11 cellular contexts compared by ENCODE assay signal in the genomic region with DNA sequence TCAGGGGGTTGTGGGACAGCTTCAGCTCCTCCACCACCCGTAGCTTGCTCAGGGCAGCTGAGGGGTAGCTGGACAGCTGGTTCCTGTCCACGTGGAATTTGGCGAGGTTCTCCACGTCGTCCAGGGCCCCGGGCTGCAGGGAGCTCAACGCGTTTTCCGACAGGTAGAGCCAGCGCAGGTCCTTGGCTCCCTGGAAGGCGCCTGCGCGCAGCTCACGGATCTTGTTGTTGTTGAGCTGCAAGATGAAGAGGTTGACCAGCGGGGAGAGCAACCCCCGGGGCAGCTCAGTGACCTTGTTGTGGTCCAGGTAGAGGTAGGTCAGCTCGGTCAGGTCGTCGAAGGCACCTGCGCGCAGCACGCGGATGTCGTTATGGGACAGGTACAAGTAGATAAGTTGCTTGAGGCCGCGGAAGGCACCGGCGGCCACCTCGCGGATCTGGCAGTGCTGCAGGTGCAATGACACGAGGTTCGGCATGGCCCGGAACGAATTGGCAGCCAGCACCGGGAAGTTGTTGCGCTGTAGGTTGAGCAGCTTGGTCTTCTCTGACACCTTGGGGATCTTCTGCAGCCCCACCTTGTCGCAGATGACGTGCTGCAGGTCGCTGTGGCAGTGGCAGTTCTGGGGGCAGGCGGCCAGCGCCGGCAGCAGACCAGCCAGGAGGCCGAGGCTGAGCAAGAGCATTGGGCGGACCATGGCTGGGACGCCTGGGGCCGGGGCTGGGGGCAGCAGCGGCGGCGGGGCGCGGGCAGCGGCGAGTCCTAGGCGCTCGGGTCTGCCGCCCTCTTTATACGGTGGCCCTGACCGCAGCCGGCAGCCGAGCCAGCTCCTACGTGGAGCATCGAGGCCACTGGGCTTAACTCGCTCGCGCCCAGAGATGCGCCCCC. TPM values are rescaled to one million over a fixed set of nuclear protein-coding genes. Genes with fewer than 3 reads are reported as not detected.
DNase-seq lines count a peak whose midpoint lies in the region; TF ChIP-seq lines count a peak whose summit lies in the region.
"Had no signal": no experiment of that assay in that cellular context is flagged by ENCODE, and none has a peak within 500 bp of the region (broad histone marks: within the 10 kb centered on the region; RNA-seq: fewer than 3 reads in every experiment).

A gene with protein sequence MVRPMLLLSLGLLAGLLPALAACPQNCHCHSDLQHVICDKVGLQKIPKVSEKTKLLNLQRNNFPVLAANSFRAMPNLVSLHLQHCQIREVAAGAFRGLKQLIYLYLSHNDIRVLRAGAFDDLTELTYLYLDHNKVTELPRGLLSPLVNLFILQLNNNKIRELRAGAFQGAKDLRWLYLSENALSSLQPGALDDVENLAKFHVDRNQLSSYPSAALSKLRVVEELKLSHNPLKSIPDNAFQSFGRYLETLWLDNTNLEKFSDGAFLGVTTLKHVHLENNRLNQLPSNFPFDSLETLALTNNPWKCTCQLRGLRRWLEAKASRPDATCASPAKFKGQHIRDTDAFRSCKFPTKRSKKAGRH (minus strand): TSS at position 761 of the 885 bp plus-strand sequence. CDS start 67 bp downstream, at position 694.

- H4K20me1 ChIP-seq in neural cell (ENCODE audit: insufficient read depth) = no peaks in the 10 kb centered on the region

- DNase-seq in AG08395 (ENCODE audit: low spot score) (peak; percentile 41), NCI-H69 (lab: John Stamatoyannopoulos, UW) (peak; percentile 35), glutamatergic neuron (peak; percentile 35), NCI-H187 (lab: John Stamatoyannopoulos, UW) (no peak), amniotic stem cell (lab: John Stamatoyannopoulos, UW) (no peak), DMS114 treated with DMSO at 0.1 percent for 48 hours (lab: John Stamatoyannopoulos, UW; ENCODE audit: unreplicated experiment) (no peak)
- DNase-seq in T-helper 2 cell treated with Interferon-gamma antibody and Interleukin-4, amounts not matched to agents 5 μg/mL and 100 μg/mL, for 36 hours (ENCODE audit: low spot score) = no peak
- DNase-seq: DMS79 treated with DMSO at 0.1 percent for 48 hours, SHP77 had no signal

- H3K4me1 Mint-ChIP-seq in glutamatergic neuron (ENCODE audit: low read depth, unreplicated experiment) = no peaks in the 10 kb centered on the region
- no peaks in the 10 kb centered on the region for H3K4me1 Mint-ChIP-seq in T-helper 2 cell treated with Interferon-gamma antibody and Interleukin-4, amounts not matched to agents 5 μg/mL and 100 μg/mL, for 36 hours (ENCODE audit: low read depth)

- no peak for TF ChIP-seq EP300 in neural cell (conservative IDR thresholded peaks at IDR 0.05; ENCODE audit: poor library complexity, severe bottlenecking)

- no peaks in the 10 kb centered on the region for H3K9me3 ChIP-seq in neural cell (ENCODE audit: low read length)

- no peak within 1 kb of the TSS for H3K4me2 ChIP-seq in neural cell (ENCODE audit: low read length)

- no peak within 1 kb of the TSS for H3K27ac ChIP-seq in neural cell (ENCODE audit: low read length)

- H3F3A ChIP-seq in neural cell (ENCODE audit: insufficient read depth, low read length, poor library complexity, severe bottlenecking) = no peaks in the 10 kb centered on the region

- no peak for TF ChIP-seq RAD21 in neural cell (conservative IDR thresholded peaks at IDR 0.05)

- peaks cover 1% of the 10 kb centered on the region for H3K9me3 Mint-ChIP-seq in glutamatergic neuron (ENCODE audit: unreplicated experiment)
- no peaks in the 10 kb centered on the region for H3K9me3 Mint-ChIP-seq in T-helper 2 cell treated with Interferon-gamma antibody and Interleukin-4, amounts not matched to agents 5 μg/mL and 100 μg/mL, for 36 hours

- no peaks in the 10 kb centered on the region for H3K36me3 Mint-ChIP-seq in glutamatergic neuron (ENCODE audit: unreplicated experiment)
- H3K36me3 Mint-ChIP-seq in T-helper 2 cell treated with Interferon-gamma antibody and Interleukin-4, amounts not matched to agents 5 μg/mL and 100 μg/mL, for 36 hours (ENCODE audit: low read depth) = no peaks in the 10 kb centered on the region

- H3K36me3 ChIP-seq in neural cell (ENCODE audit: insufficient read depth, low read length) = no peaks in the 10 kb centered on the region

- H3K9me2 ChIP-seq in neural cell (ENCODE audit: insufficient read depth, low read length) = no peaks in the 10 kb centered on the region

- peak within 1 kb of the TSS; percentile 28 for H3K4me3 ChIP-seq in neural cell (ENCODE audit: low read length)

- H3K27me3 Mint-ChIP-seq in glutamatergic neuron (ENCODE audit: unreplicated experiment) = peaks cover 15% of the 10 kb centered on the region
- peaks cover 26% of the 10 kb centered on the region for H3K27me3 Mint-ChIP-seq in T-helper 2 cell treated with Interferon-gamma antibody and Interleukin-4, amounts not matched to agents 5 μg/mL and 100 μg/mL, for 36 hours (ENCODE audit: low read depth)

- no peak for TF ChIP-seq CTCF in glutamatergic neuron (IDR thresholded peaks at IDR 0.05; ENCODE audit: partially characterized antibody, unreplicated experiment)
- TF ChIP-seq CTCF in neural cell (IDR thresholded peaks at IDR 0.05; ENCODE audit: poor library complexity, severe bottlenecking) = no peak

- H3K9ac ChIP-seq in neural cell (ENCODE audit: low read length) = no peak within 1 kb of the TSS

- H3K4me3 Mint-ChIP-seq in glutamatergic neuron (ENCODE audit: unreplicated experiment) = peak within 1 kb of the TSS; percentile 77
- no peak within 1 kb of the TSS for H3K4me3 Mint-ChIP-seq in T-helper 2 cell treated with Interferon-gamma antibody and Interleukin-4, amounts not matched to agents 5 μg/mL and 100 μg/mL, for 36 hours

- H2AFZ ChIP-seq in neural cell (ENCODE audit: low read depth, low read length) = no peak within 1 kb of the TSS

- peaks cover 27% of the 10 kb centered on the region for H3K27me3 ChIP-seq in neural cell (ENCODE audit: insufficient read depth, low read depth, low read length)

- no peak within 1 kb of the TSS for H3K27ac Mint-ChIP-seq in glutamatergic neuron (ENCODE audit: unreplicated experiment)
- H3K27ac Mint-ChIP-seq in T-helper 2 cell treated with Interferon-gamma antibody and Interleukin-4, amounts not matched to agents 5 μg/mL and 100 μg/mL, for 36 hours = no peak within 1 kb of the TSS

- H3K79me2 ChIP-seq in neural cell (replicated peaks; ENCODE audit: insufficient read depth, low read length) = no peaks in the 10 kb centered on the region

TF ChIP-seq in neural cell, 6 proteins besides CTCF, POLR2A, EP300 and RAD21:
- no peak for TF ChIP-seq EZH2 (IDR thresholded peaks at IDR 0.05; ENCODE audit: borderline replicate concordance, insufficient read depth, low read length, poor library complexity, severe bottlenecking)
- TF ChIP-seq, protein P1, sequence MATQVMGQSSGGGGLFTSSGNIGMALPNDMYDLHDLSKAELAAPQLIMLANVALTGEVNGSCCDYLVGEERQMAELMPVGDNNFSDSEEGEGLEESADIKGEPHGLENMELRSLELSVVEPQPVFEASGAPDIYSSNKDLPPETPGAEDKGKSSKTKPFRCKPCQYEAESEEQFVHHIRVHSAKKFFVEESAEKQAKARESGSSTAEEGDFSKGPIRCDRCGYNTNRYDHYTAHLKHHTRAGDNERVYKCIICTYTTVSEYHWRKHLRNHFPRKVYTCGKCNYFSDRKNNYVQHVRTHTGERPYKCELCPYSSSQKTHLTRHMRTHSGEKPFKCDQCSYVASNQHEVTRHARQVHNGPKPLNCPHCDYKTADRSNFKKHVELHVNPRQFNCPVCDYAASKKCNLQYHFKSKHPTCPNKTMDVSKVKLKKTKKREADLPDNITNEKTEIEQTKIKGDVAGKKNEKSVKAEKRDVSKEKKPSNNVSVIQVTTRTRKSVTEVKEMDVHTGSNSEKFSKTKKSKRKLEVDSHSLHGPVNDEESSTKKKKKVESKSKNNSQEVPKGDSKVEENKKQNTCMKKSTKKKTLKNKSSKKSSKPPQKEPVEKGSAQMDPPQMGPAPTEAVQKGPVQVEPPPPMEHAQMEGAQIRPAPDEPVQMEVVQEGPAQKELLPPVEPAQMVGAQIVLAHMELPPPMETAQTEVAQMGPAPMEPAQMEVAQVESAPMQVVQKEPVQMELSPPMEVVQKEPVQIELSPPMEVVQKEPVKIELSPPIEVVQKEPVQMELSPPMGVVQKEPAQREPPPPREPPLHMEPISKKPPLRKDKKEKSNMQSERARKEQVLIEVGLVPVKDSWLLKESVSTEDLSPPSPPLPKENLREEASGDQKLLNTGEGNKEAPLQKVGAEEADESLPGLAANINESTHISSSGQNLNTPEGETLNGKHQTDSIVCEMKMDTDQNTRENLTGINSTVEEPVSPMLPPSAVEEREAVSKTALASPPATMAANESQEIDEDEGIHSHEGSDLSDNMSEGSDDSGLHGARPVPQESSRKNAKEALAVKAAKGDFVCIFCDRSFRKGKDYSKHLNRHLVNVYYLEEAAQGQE (IDR thresholded peaks at IDR 0.05; ENCODE audit: borderline replicate concordance) = no peak

RNA-seq across cellular contexts. Expression of the gene that starts here (rescaled TPM):
- total RNA-seq in glutamatergic neuron (ENCODE audit: unreplicated experiment) = not detected
- not detected in 2 replicates for polyA plus RNA-seq in neural cell
- not detected in 2 replicates for polyA minus RNA-seq in neural cell
- total RNA-seq: subcutaneous adipose tissue had no signal

Comparison
In these comparisons a context has a peak if more than half of its experiments do, and no peak if none do; other contexts are left out.
1. Peak in DNase-seq in glutamatergic neuron; RNA of the gene not detected or under 1 TPM.
2. DNase-seq: peak in AG08395 (single experiment) and NCI-H69 (single experiment); none in NCI-H187 (0 of 2), amniotic stem cell (single experiment), T-helper 2 cell treated with Interferon-gamma antibody and Interleukin-4, amounts not matched to agents 5 μg/mL and 100 μg/mL, for 36 hours (single experiment) and DMS114 treated with DMSO at 0.1 percent for 48 hours (single experiment).